In genomic region chr4:148573284-148573683, GRCh38 we compare ENCODE assay signal across 23 cellular contexts.
A peak's percentile ranks its signal among the peaks of the same experiment; 100 is the strongest.
DNase-seq lines count a peak whose midpoint lies in the region; TF ChIP-seq lines count a peak whose summit lies in the region.
"Had no signal": no experiment of that assay in that cellular context is flagged by ENCODE, and none has a peak within 500 bp of the region (broad histone marks: within the 10 kb centered on the region; RNA-seq: fewer than 3 reads in every experiment).

No MANE protein-coding gene starts in this region.

- CTCF ChIA-PET in HEK293T (lab: Yijun Ruan, JAX), result no interaction called here

- TF ChIP-seq POLR2A in testis (IDR thresholded peaks at IDR 0.05) (no peak), erythroblast (IDR thresholded peaks at IDR 0.05; ENCODE audit: low read length) (no peak)

- 70 to 82% methylated on average over 3 of the region's 3 CpGs for WGBS in testis, 2 donors

- TF ChIP-seq CTCF in testis (IDR thresholded peaks at IDR 0.05), result no peak

- H3K27me3 ChIP-seq in testis, result no peaks in the 10 kb centered on the region
- H3K27me3 ChIP-seq: BLaER1 treated with 17β-estradiol and CSF1 and Interleukin-3, amounts not matched to agents 10 nM and 100 nM had no signal

- DNase-seq in OCI-M1 (lab: John Stamatoyannopoulos, UW) (peak; percentile 28), dermis blood vessel endothelial cell (peak; percentile 17), left kidney (ENCODE audit: low read depth, low spot score) (peak; percentile 76), renal cortical epithelial cell (ENCODE audit: low read depth) (peak; percentile 9), testis (no peak), erythroblast (lab: John Stamatoyannopoulos, UW) (no peak), HEK293T (ENCODE audit: extremely low spot score) (no peak)
- DNase-seq: AML-193; CD4-positive, alpha-beta T cell; DMS53; Kasumi-1; MV-4-11; NCI-H1105 treated with DMSO at 0.1 percent for 48 hours; NCI-H146; NCI-H1930; NCI-H2107; NCI-H524; NCI-H774; PC-3 had no signal

- intact Hi-C loops in testis (cut with DNase I; ENCODE audit: low total_unique reads), result no loop called here

- POLR2A ChIA-PET in HEK293T (lab: Yijun Ruan, JAX), result no interaction called here

- no peak overlapping the region for H3K4me3 ChIP-seq in testis
- H3K4me3 ChIP-seq: A549; BLaER1 treated with 17β-estradiol and CSF1 and Interleukin-3, amounts not matched to agents 10 nM and 100 nM; GM12878; K562 had no signal

- no peak overlapping the region for H3K27ac ChIP-seq in testis
- H3K27ac ChIP-seq: A549; BLaER1 treated with 17β-estradiol and CSF1 and Interleukin-3, amounts not matched to agents 10 nM and 100 nM had no signal

- no peaks in the 10 kb centered on the region for H3K36me3 ChIP-seq in testis (ENCODE audit: low read depth, missing control alignments)
- H3K36me3 ChIP-seq: BLaER1 treated with 17β-estradiol and CSF1 and Interleukin-3, amounts not matched to agents 10 nM and 100 nM had no signal

- no peaks in the 10 kb centered on the region for H3K4me1 ChIP-seq in testis
- H3K4me1 ChIP-seq: A549; BLaER1 treated with 17β-estradiol and CSF1 and Interleukin-3, amounts not matched to agents 10 nM and 100 nM had no signal

- no peaks in the 10 kb centered on the region for H3K9me3 ChIP-seq in testis
- H3K9me3 ChIP-seq: A549 had no signal

TF ChIP-seq in HEK293T, 16 proteins besides CTCF, POLR2A, EP300 and RAD21:
- TF ChIP-seq L3MBTL2 (conservative IDR thresholded peaks at IDR 0.05) (no peak), ARNT (IDR thresholded peaks at IDR 0.05) (no peak), PKNOX1 (IDR thresholded peaks at IDR 0.05) (no peak), FOXK2 (IDR thresholded peaks at IDR 0.05) (no peak), CTBP1 (IDR thresholded peaks at IDR 0.05; ENCODE audit: borderline replicate concordance) (no peak), SP1 (IDR thresholded peaks at IDR 0.05) (no peak), SUZ12 (IDR thresholded peaks at IDR 0.05) (no peak), BHLHE40 (IDR thresholded peaks at IDR 0.05; ENCODE audit: borderline replicate concordance) (no peak), ZNF384 (IDR thresholded peaks at IDR 0.05) (no peak), ELF4 (IDR thresholded peaks at IDR 0.05) (no peak)

Comparison
In these comparisons a context has a peak if more than half of its experiments do, and no peak if none do; other contexts are left out.
1. DNase-seq: peak in OCI-M1 (single experiment), dermis blood vessel endothelial cell (single experiment), left kidney (single experiment) and renal cortical epithelial cell (single experiment); none in testis (single experiment), erythroblast (0 of 2) and HEK293T (single experiment).